In the genomic region with DNA sequence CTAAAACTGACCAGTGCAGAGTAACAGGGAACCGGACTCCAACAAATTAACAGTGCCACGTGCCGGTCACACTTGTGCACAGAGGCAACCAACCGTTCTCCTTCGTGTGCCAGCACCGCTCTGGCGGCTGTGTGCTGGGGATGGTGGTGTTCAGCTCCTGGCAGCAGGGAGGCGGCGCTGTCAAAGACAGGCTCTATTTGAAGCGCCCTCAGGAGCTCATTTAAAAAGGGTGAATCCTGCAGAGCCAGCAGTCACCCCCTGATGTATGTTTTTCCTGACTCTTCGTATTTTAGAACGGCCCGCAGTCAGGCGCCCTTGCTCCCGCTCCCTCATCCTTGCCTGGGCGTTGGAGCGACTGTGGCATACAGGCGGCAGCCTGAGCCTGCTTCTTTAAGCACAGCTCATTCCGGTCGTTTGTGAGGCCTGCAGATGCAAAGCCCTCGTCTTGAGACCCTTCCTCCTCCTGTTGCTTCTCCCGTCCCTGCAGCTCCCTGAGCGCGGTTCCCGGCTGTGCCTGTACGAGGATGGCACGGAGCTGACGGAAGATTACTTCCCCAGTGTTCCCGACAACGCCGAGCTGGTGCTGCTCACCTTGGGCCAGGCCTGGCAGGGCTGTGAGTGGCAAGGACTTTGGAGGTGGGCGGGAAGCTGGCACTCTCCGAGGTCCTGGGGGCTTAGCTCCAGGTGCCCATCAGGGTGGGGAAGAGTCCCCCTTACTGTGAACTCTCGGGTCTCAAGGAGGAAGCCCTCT, we compare ENCODE assay signal across 8 cellular contexts. TPM values are rescaled to one million over a fixed set of nuclear protein-coding genes. Genes with fewer than 3 reads are reported as not detected.
DNase-seq lines count a peak whose midpoint lies in the region; ATAC-seq and TF ChIP-seq lines count a peak whose summit lies in the region.

No MANE protein-coding gene starts in this region.

- no peaks in the 10 kb centered on the region for H3K36me3 ChIP-seq in Caco-2 (ENCODE audit: control insufficient read depth, insufficient read depth, low read length)

- no peaks in the 10 kb centered on the region for H3K9me3 ChIP-seq in Caco-2

- H3K27ac Mint-ChIP-seq in Caco-2 (ENCODE audit: unreplicated experiment), result no peak overlapping the region
- H3K27ac Mint-ChIP-seq in activated CD8-positive, alpha-beta T cell treated with anti-CD3 and anti-CD28 coated beads for 36 hours, result peak overlapping the region; percentile 57
- H3K27ac Mint-ChIP-seq in glutamatergic neuron (ENCODE audit: unreplicated experiment), result peak overlapping the region; percentile 70
- peak overlapping the region; percentile 12 for H3K27ac Mint-ChIP-seq in progenitor cell of endocrine pancreas

- no peaks in the 10 kb centered on the region for H3K9me3 Mint-ChIP-seq in Caco-2 (ENCODE audit: unreplicated experiment)
- no peaks in the 10 kb centered on the region for H3K9me3 Mint-ChIP-seq in activated CD8-positive, alpha-beta T cell treated with anti-CD3 and anti-CD28 coated beads for 36 hours
- peaks cover 8% of the 10 kb centered on the region for H3K9me3 Mint-ChIP-seq in glutamatergic neuron (ENCODE audit: unreplicated experiment)
- H3K9me3 Mint-ChIP-seq in progenitor cell of endocrine pancreas (ENCODE audit: low read depth), result no peaks in the 10 kb centered on the region

- intact Hi-C loops in Caco-2 (cut with micrococcal nuclease; ENCODE audit: unreplicated experiment), result no loop called here
- intact Hi-C loops in activated CD8-positive, alpha-beta T cell treated with anti-CD3 and anti-CD28 coated beads for 36 hours (cut with micrococcal nuclease), result no loop called here

- no peaks in the 10 kb centered on the region for H3K27me3 ChIP-seq in Caco-2 (replicated peaks; ENCODE audit: control insufficient read depth, insufficient read depth, low read length)

- H3K27me3 Mint-ChIP-seq in Caco-2 (ENCODE audit: insufficient read depth, unreplicated experiment), result no peaks in the 10 kb centered on the region
- H3K27me3 Mint-ChIP-seq in activated CD8-positive, alpha-beta T cell treated with anti-CD3 and anti-CD28 coated beads for 36 hours, result no peaks in the 10 kb centered on the region
- peaks cover 9% of the 10 kb centered on the region for H3K27me3 Mint-ChIP-seq in glutamatergic neuron (ENCODE audit: unreplicated experiment)
- H3K27me3 Mint-ChIP-seq in progenitor cell of endocrine pancreas, result no peaks in the 10 kb centered on the region

- H3K4me1 ChIP-seq in Caco-2, result no peaks in the 10 kb centered on the region

- peak in 1 of 2 experiments; percentile 12 for DNase-seq in Caco-2
- DNase-seq in HuH-7 (ENCODE audit: low spot score), result peak; percentile 32
- peak; percentile 31 for DNase-seq in activated CD8-positive, alpha-beta T cell treated with anti-CD3 and anti-CD28 coated beads for 36 hours
- peak; percentile 36 for DNase-seq in glutamatergic neuron
- DNase-seq in progenitor cell of endocrine pancreas (ENCODE audit: low spot score, unreplicated experiment), result no peak
- no peak for DNase-seq in GOT3 (lab: John Stamatoyannopoulos, UW)

- H3K4me1 Mint-ChIP-seq in Caco-2 (ENCODE audit: low read depth, unreplicated experiment) (no peaks in the 10 kb centered on the region), glutamatergic neuron (ENCODE audit: low read depth, unreplicated experiment) (peaks cover 17% of the 10 kb centered on the region), progenitor cell of endocrine pancreas (ENCODE audit: low read depth) (peaks cover 15% of the 10 kb centered on the region)
- H3K4me1 Mint-ChIP-seq in activated CD8-positive, alpha-beta T cell treated with anti-CD3 and anti-CD28 coated beads for 36 hours (ENCODE audit: low read depth), result peaks cover 32% of the 10 kb centered on the region

- BruUV-seq in Caco-2 (replicated peaks; lab: Mats Ljungman, UMichigan), result no TSS peak

- TF ChIP-seq CTCF in Caco-2 (IDR thresholded peaks at IDR 0.05; ENCODE audit: insufficient read depth in 1 of 2, low read depth in 1 of 2, low read length in 1 of 2, severe bottlenecking in 1 of 2, unreplicated experiment in 1 of 2) (no peak), glutamatergic neuron (IDR thresholded peaks at IDR 0.05; ENCODE audit: partially characterized antibody, unreplicated experiment) (no peak), progenitor cell of endocrine pancreas (IDR thresholded peaks at IDR 0.05; ENCODE audit: unreplicated experiment) (peak; percentile 5)
- no peak for TF ChIP-seq CTCF in activated CD8-positive, alpha-beta T cell treated with anti-CD3 and anti-CD28 coated beads for 36 hours (IDR thresholded peaks at IDR 0.05)

- H3K4me3 Mint-ChIP-seq in Caco-2 (ENCODE audit: unreplicated experiment) (peak overlapping the region; percentile 98), glutamatergic neuron (ENCODE audit: unreplicated experiment) (peak overlapping the region; percentile 81), progenitor cell of endocrine pancreas (ENCODE audit: low read depth) (peak overlapping the region; percentile 98)
- H3K4me3 Mint-ChIP-seq in activated CD8-positive, alpha-beta T cell treated with anti-CD3 and anti-CD28 coated beads for 36 hours, result peak overlapping the region; percentile 95

- CTCF ChIA-PET in Caco-2 (lab: Charles Lee), result interaction anchor here (1.0 to 1.9 kb wide), 4 partner anchors 12 to 49 kb away, joined by 3 to 12 read pairs (median 6); partner anchors contain the start of gene C1orf174
- CTCF ChIA-PET in activated CD8-positive, alpha-beta T cell treated with anti-CD3 and anti-CD28 coated beads for 36 hours (lab: Charles Lee), result interaction anchor here (1.0 to 2.1 kb wide), 10 partner anchors 10 to 84 kb away, joined by 3 to 11 read pairs (median 3); partner anchors contain the start of gene C1orf174

- POLR2A ChIA-PET in Caco-2 (lab: Charles Lee), result interaction anchor here (0.5 kb wide), 1 partner anchor 138 kb away, joined by 3 read pairs; no protein-coding TSS in a partner anchor
- POLR2A ChIA-PET in activated CD8-positive, alpha-beta T cell treated with anti-CD3 and anti-CD28 coated beads for 36 hours (lab: Charles Lee), result interaction anchor here (1.2 to 4.4 kb wide), 6 partner anchors 10 to 62 kb away, joined by 3 to 18 read pairs (median 4); partner anchors contain the start of genes C1orf174 and LRRC47

- peak overlapping the region; percentile 62 for H3K4me3 ChIP-seq in Caco-2 (ENCODE audit: low read depth, low read length)

- H3K36me3 Mint-ChIP-seq in Caco-2 (ENCODE audit: insufficient read depth, unreplicated experiment) (no peaks in the 10 kb centered on the region), glutamatergic neuron (ENCODE audit: unreplicated experiment) (no peaks in the 10 kb centered on the region), progenitor cell of endocrine pancreas (ENCODE audit: insufficient read depth) (peaks cover under 1% of the 10 kb centered on the region)
- H3K36me3 Mint-ChIP-seq in activated CD8-positive, alpha-beta T cell treated with anti-CD3 and anti-CD28 coated beads for 36 hours (ENCODE audit: low read depth), result peaks cover 3% of the 10 kb centered on the region

- ATAC-seq in activated CD8-positive, alpha-beta T cell treated with anti-CD3 and anti-CD28 coated beads for 36 hours, result no peak
- ATAC-seq in HG02571 (IDR thresholded peaks at IDR 0.05; ENCODE audit: unreplicated experiment), result no peak
- no peak for ATAC-seq in HG03095 (IDR thresholded peaks at IDR 0.05; ENCODE audit: unreplicated experiment)

RNA-seq across cellular contexts. Expression of gene DFFB, which starts 1.1 kb away (rescaled TPM):
- 7.1 and 7.7 TPM in 2 replicates for total RNA-seq in Caco-2 (2022)
- 1 to 10 TPM; 9.3 to 9.7 TPM for total RNA-seq in activated CD8-positive, alpha-beta T cell treated with anti-CD3 and anti-CD28 coated beads for 36 hours
- 16.4 TPM for total RNA-seq in glutamatergic neuron (ENCODE audit: unreplicated experiment)
- 11.5 and 11.9 TPM in 2 replicates for total RNA-seq in progenitor cell of endocrine pancreas

RNA-seq across cellular contexts. Expression of gene CEP104, which starts 1.4 kb away (rescaled TPM):
- total RNA-seq in Caco-2 (2022) (35.6 and 36.0 TPM in 2 replicates), glutamatergic neuron (ENCODE audit: unreplicated experiment) (102 TPM), progenitor cell of endocrine pancreas (43.8 and 47.7 TPM in 2 replicates)
- total RNA-seq in activated CD8-positive, alpha-beta T cell treated with anti-CD3 and anti-CD28 coated beads for 36 hours, result 10 to 100 TPM; 29.3 to 29.8 TPM

RNA-seq across cellular contexts. Expression of gene C1orf174, which starts 41.7 kb away (rescaled TPM):
- total RNA-seq in Caco-2 (2022) (19.0 and 19.2 TPM in 2 replicates), glutamatergic neuron (ENCODE audit: unreplicated experiment) (16.9 TPM), progenitor cell of endocrine pancreas (25.3 and 26.9 TPM in 2 replicates)
- total RNA-seq in activated CD8-positive, alpha-beta T cell treated with anti-CD3 and anti-CD28 coated beads for 36 hours, result 10 to 100 TPM; 43.7 to 44.0 TPM

Comparison
In these comparisons a context has a peak if more than half of its experiments do, and no peak if none do; other contexts are left out.
1. DNase-seq: peak in HuH-7 (single experiment), activated CD8-positive, alpha-beta T cell treated with anti-CD3 and anti-CD28 coated beads for 36 hours (single experiment) and glutamatergic neuron (single experiment); none in progenitor cell of endocrine pancreas (single experiment) and GOT3 (single experiment).
2. Peak in every context shown above with its lines, with median percentiles within 50 percentile points of each other: H3K4me3 Mint-ChIP-seq.